8 cellular contexts compared by ENCODE assay signal in the genomic region with DNA sequence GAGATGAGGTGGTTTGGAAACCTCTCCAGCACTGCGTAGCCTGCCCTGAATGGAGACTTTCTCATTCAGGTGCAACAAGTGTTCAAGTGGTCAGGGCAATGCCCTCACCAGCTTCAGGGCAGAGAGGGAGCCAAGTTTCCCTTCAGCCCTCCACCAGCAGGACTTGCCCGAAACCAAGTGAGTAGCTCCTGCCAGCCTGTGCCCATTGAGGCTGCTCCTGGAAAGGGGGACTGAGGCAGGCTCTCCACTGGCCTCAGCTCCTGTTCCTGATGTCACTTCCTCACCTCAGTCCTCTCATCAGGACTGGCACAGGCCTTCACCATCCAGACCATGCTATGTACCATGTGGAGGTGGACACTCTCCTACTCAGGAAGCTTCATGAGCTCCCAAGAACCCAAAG.
"Had no signal": no experiment of that assay in that cellular context is flagged by ENCODE, and none has a peak within 500 bp of the region (broad histone marks: within the 10 kb centered on the region; RNA-seq: fewer than 3 reads in every experiment).

No MANE protein-coding gene starts in this region.

- DNase-seq: H7, HFFc6 had no signal

- H3K9me3 Mint-ChIP-seq: GM23338, HFFc6, IgD-negative memory B cell had no signal

- H3K4me3 Mint-ChIP-seq: GM23338, HFFc6, IgD-negative memory B cell had no signal

- H2AFZ ChIP-seq: GM23338 had no signal

- H3K4me2 ChIP-seq: GM23338 had no signal

- H3K4me1 ChIP-seq: HAP-1 had no signal

- H3K36me3 Mint-ChIP-seq: IgD-negative memory B cell had no signal

- ATAC-seq: GM23338, HCT116, HepG2 had no signal

- FAIRE-seq: HepG2 had no signal

- H3K4me3 ChIP-seq: GM23338, HAP-1 had no signal

- H3K9me3 ChIP-seq: HAP-1 had no signal

- H3K36me3 ChIP-seq: HAP-1 had no signal

- H3K27ac Mint-ChIP-seq: GM23338, HFFc6 had no signal

- H3K27ac ChIP-seq: HL-60 had no signal
